In the genomic region with DNA sequence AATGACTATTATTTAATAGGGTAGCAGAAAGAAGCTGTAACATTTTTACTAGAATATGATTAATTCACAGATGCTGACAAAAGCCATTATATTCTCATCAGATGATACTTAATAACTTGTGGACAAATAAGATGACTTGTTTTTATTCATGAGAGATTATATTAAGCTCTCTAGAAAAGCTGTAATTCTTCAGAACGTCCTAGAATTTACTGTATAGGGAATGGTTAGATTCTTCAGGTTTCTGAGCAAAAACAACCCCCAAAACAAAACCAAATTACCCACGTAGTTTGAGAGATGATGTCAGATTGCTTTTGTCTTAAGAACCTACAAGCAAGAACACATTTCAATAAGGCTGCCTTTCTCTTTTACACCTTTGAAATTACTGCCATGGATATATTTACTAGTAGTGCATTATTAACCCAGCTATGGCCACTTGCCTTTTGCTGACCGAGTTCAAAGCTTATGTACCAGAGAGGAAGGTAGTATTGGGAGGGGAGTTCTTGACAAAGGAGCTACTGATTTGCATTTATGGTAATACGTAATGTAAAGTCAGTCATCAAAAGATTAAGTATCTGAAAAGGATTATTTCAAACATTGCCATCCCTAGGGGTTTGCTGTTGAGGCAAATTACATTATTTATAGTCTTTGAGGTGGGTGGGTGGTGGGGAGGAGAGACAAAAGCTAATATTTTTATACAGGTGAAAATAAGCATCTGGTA, we compare ENCODE assay signal across 1 cellular context.
TF ChIP-seq lines count a peak whose summit lies in the region.

No MANE protein-coding gene starts in this region.

TF ChIP-seq in GM23338, 12 proteins besides CTCF, POLR2A, EP300 and RAD21 (continued from another document):
- TF ChIP-seq, protein P1, sequence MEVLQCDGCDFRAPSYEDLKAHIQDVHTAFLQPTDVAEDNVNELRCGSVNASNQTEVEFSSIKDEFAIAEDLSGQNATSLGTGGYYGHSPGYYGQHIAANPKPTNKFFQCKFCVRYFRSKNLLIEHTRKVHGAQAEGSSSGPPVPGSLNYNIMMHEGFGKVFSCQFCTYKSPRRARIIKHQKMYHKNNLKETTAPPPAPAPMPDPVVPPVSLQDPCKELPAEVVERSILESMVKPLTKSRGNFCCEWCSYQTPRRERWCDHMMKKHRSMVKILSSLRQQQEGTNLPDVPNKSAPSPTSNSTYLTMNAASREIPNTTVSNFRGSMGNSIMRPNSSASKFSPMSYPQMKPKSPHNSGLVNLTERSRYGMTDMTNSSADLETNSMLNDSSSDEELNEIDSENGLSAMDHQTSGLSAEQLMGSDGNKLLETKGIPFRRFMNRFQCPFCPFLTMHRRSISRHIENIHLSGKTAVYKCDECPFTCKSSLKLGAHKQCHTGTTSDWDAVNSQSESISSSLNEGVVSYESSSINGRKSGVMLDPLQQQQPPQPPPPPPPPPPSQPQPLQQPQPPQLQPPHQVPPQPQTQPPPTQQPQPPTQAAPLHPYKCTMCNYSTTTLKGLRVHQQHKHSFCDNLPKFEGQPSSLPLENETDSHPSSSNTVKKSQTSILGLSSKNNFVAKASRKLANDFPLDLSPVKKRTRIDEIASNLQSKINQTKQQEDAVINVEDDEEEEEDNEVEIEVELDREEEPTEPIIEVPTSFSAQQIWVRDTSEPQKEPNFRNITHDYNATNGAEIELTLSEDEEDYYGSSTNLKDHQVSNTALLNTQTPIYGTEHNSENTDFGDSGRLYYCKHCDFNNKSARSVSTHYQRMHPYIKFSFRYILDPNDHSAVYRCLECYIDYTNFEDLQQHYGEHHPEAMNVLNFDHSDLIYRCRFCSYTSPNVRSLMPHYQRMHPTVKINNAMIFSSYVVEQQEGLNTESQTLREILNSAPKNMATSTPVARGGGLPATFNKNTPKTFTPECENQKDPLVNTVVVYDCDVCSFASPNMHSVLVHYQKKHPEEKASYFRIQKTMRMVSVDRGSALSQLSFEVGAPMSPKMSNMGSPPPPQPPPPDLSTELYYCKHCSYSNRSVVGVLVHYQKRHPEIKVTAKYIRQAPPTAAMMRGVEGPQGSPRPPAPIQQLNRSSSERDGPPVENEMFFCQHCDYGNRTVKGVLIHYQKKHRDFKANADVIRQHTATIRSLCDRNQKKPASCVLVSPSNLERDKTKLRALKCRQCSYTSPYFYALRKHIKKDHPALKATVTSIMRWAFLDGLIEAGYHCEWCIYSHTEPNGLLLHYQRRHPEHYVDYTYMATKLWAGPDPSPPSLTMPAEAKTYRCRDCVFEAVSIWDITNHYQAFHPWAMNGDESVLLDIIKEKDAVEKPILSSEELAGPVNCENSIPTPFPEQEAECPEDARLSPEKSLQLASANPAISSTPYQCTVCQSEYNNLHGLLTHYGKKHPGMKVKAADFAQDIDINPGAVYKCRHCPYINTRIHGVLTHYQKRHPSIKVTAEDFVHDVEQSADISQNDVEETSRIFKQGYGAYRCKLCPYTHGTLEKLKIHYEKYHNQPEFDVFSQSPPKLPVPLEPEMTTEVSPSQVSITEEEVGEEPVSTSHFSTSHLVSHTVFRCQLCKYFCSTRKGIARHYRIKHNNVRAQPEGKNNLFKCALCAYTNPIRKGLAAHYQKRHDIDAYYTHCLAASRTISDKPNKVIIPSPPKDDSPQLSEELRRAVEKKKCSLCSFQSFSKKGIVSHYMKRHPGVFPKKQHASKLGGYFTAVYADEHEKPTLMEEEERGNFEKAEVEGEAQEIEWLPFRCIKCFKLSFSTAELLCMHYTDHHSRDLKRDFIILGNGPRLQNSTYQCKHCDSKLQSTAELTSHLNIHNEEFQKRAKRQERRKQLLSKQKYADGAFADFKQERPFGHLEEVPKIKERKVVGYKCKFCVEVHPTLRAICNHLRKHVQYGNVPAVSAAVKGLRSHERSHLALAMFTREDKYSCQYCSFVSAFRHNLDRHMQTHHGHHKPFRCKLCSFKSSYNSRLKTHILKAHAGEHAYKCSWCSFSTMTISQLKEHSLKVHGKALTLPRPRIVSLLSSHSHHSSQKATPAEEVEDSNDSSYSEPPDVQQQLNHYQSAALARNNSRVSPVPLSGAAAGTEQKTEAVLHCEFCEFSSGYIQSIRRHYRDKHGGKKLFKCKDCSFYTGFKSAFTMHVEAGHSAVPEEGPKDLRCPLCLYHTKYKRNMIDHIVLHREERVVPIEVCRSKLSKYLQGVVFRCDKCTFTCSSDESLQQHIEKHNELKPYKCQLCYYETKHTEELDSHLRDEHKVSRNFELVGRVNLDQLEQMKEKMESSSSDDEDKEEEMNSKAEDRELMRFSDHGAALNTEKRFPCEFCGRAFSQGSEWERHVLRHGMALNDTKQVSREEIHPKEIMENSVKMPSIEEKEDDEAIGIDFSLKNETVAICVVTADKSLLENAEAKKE (CRISPR knock-in tag; IDR thresholded peaks at IDR 0.05), result no peak
- TF ChIP-seq NANOG (IDR thresholded peaks at IDR 0.05; ENCODE audit: borderline replicate concordance), result no peak
- TF ChIP-seq STAT1 (IDR thresholded peaks at IDR 0.05; ENCODE audit: unreplicated experiment), result no peak
- no peak for TF ChIP-seq EZH2 (IDR thresholded peaks at IDR 0.05; ENCODE audit: low read depth, unreplicated experiment)
- TF ChIP-seq EZH2phosphoT487 (IDR thresholded peaks at IDR 0.05; ENCODE audit: unreplicated experiment), result no peak
- TF ChIP-seq CREB1 (CRISPR knock-in tag; IDR thresholded peaks at IDR 0.05; ENCODE audit: low read depth), result no peak
- TF ChIP-seq, protein P2, sequence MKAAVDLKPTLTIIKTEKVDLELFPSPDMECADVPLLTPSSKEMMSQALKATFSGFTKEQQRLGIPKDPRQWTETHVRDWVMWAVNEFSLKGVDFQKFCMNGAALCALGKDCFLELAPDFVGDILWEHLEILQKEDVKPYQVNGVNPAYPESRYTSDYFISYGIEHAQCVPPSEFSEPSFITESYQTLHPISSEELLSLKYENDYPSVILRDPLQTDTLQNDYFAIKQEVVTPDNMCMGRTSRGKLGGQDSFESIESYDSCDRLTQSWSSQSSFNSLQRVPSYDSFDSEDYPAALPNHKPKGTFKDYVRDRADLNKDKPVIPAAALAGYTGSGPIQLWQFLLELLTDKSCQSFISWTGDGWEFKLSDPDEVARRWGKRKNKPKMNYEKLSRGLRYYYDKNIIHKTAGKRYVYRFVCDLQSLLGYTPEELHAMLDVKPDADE (IDR thresholded peaks at IDR 0.05), result no peak
- TF ChIP-seq JUNB (IDR thresholded peaks at IDR 0.05; ENCODE audit: unreplicated experiment), result no peak
- no peak for TF ChIP-seq ZNF331 (CRISPR knock-in tag; IDR thresholded peaks at IDR 0.05; ENCODE audit: low read depth)
- TF ChIP-seq, protein P3, sequence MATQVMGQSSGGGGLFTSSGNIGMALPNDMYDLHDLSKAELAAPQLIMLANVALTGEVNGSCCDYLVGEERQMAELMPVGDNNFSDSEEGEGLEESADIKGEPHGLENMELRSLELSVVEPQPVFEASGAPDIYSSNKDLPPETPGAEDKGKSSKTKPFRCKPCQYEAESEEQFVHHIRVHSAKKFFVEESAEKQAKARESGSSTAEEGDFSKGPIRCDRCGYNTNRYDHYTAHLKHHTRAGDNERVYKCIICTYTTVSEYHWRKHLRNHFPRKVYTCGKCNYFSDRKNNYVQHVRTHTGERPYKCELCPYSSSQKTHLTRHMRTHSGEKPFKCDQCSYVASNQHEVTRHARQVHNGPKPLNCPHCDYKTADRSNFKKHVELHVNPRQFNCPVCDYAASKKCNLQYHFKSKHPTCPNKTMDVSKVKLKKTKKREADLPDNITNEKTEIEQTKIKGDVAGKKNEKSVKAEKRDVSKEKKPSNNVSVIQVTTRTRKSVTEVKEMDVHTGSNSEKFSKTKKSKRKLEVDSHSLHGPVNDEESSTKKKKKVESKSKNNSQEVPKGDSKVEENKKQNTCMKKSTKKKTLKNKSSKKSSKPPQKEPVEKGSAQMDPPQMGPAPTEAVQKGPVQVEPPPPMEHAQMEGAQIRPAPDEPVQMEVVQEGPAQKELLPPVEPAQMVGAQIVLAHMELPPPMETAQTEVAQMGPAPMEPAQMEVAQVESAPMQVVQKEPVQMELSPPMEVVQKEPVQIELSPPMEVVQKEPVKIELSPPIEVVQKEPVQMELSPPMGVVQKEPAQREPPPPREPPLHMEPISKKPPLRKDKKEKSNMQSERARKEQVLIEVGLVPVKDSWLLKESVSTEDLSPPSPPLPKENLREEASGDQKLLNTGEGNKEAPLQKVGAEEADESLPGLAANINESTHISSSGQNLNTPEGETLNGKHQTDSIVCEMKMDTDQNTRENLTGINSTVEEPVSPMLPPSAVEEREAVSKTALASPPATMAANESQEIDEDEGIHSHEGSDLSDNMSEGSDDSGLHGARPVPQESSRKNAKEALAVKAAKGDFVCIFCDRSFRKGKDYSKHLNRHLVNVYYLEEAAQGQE (IDR thresholded peaks at IDR 0.05; ENCODE audit: unreplicated experiment), result no peak
- no peak for TF ChIP-seq ZNF114 (CRISPR knock-in tag; IDR thresholded peaks at IDR 0.05)
